In genomic region chr1:90501281-90501680, GRCh38 we compare ENCODE assay signal across 15 cellular contexts.
A peak's percentile ranks its signal among the peaks of the same experiment; 100 is the strongest.
DNase-seq lines count a peak whose midpoint lies in the region; ATAC-seq lines count a peak whose summit lies in the region.
"Had no signal": no experiment of that assay in that cellular context is flagged by ENCODE, and none has a peak within 500 bp of the region (broad histone marks: within the 10 kb centered on the region; RNA-seq: fewer than 3 reads in every experiment).

No MANE protein-coding gene starts in this region.

- no peak overlapping the region for H3K23ac ChIP-seq in mesendoderm (ENCODE audit: low read length)

- no peaks in the 10 kb centered on the region for H3K79me1 ChIP-seq in mesendoderm (ENCODE audit: low read length)

- no peak overlapping the region for H2BK5ac ChIP-seq in mesendoderm (ENCODE audit: low read length)

- H3K27me3 ChIP-seq in HAP-1 (ENCODE audit: low read depth) (no peaks in the 10 kb centered on the region), mesendoderm (ENCODE audit: insufficient read depth, low read length, poor library complexity) (no peaks in the 10 kb centered on the region)

- no peak overlapping the region for H3K56ac ChIP-seq in mesendoderm (ENCODE audit: low read length)

- H3K9me3 ChIP-seq in HAP-1: no peaks in the 10 kb centered on the region

- H3K79me2 ChIP-seq in mesendoderm (ENCODE audit: control insufficient read depth, insufficient read depth, low read length): no peaks in the 10 kb centered on the region

- H2AK5ac ChIP-seq in mesendoderm (ENCODE audit: low read length): no peak overlapping the region

- H3K27ac ChIP-seq in mesendoderm (ENCODE audit: low read depth, low read length): peak overlapping the region; percentile 16

- no peak overlapping the region for H4K5ac ChIP-seq in mesendoderm (ENCODE audit: low read length)

- H2BK15ac ChIP-seq in mesendoderm (replicated peaks; ENCODE audit: low read depth): peak overlapping the region; percentile 96

- H3K4me3 ChIP-seq in HAP-1 (no peak overlapping the region), mesendoderm (ENCODE audit: low read length) (no peak overlapping the region)

- DNase-seq in D341Med (ENCODE audit: low spot score): peak; percentile 40
- peak; percentile 33 to 67 for DNase-seq in HAP-1 (ENCODE audit: low spot score in 2 of 2)
- DNase-seq in NCI-H69 (lab: John Stamatoyannopoulos, UW): peak; percentile 8
- DNase-seq in mesendoderm: peak; percentile 67
- DNase-seq in head of caudate nucleus: no peak
- DNase-seq in 8988T: no peak
- DNase-seq: ACHN, AML-193, GOT3, NCI-H1048, NCI-H187 treated with DMSO at 0.1 percent for 48 hours, NCI-H2171, SHP77 treated with DMSO at 0.1 percent for 48 hours had no signal

- no peak overlapping the region for H3K4me2 ChIP-seq in mesendoderm (ENCODE audit: low read length)

- H4K8ac ChIP-seq in mesendoderm (ENCODE audit: low read depth, low read length): no peak overlapping the region

- intact Hi-C loops in head of caudate nucleus (cut with DNase I): no loop called here

- H3K4me1 ChIP-seq in HAP-1 (peaks cover 4% of the 10 kb centered on the region), mesendoderm (ENCODE audit: control insufficient read depth, low read depth, low read length) (peaks cover 3% of the 10 kb centered on the region)

- H3K9ac ChIP-seq in mesendoderm (ENCODE audit: low read length): no peak overlapping the region

- in situ Hi-C loops in HAP-1 (cut with MboI; ENCODE audit: low sequenced_read_pairs): no loop called here

- H2BK120ac ChIP-seq in mesendoderm (ENCODE audit: low read depth, low read length): no peak overlapping the region

- no peak overlapping the region for H3K4ac ChIP-seq in mesendoderm (ENCODE audit: low read depth, low read length)

- ATAC-seq in GM18873 (IDR thresholded peaks at IDR 0.05; ENCODE audit: low FRiP score, unreplicated experiment): no peak
- ATAC-seq in GM21381 (IDR thresholded peaks at IDR 0.05; ENCODE audit: unreplicated experiment): no peak

- no CpG with 5 or more reads among the region's 3 CpGs for WGBS in mesendoderm (ENCODE audit: extremely low coverage, insufficient coverage, low lambda C conversion rate)

- H3K36me3 ChIP-seq in HAP-1 (replicated peaks) (no peaks in the 10 kb centered on the region), mesendoderm (ENCODE audit: control insufficient read depth, insufficient read depth, low read length) (no peaks in the 10 kb centered on the region)

- H3K18ac ChIP-seq in mesendoderm (ENCODE audit: low read length): no peak overlapping the region

Comparison
In these comparisons a context has a peak if more than half of its experiments do, and no peak if none do; other contexts are left out.
1. DNase-seq: peak in D341Med (single experiment), HAP-1 (2 of 2), NCI-H69 (single experiment) and mesendoderm (single experiment); none in head of caudate nucleus (0 of 42) and 8988T (single experiment).